ENCODE assay signal across 8 cellular contexts in the genomic region with DNA sequence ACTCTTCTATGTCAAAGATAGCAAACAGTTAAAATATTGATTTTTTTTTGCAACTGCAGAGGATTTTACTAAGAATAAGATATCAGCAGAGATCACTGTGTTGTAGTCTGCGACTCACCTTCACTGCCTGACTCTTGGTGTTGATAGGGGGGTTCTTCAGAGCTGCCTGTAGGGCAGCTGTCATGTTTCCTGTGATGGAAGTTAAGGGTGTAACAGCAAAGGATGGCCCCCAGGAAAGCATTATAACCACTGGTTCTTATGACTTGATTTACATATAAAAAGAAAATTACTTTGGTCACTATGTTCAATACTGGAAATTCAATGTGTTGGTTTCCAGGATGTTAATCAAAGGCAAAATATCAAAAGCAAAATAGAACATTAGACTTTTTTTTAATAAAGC. TPM values are rescaled to one million over a fixed set of nuclear protein-coding genes. Genes with fewer than 3 reads are reported as not detected.
DNase-seq lines count a peak whose midpoint lies in the region; ATAC-seq, FAIRE-seq and TF ChIP-seq lines count a peak whose summit lies in the region.

No MANE protein-coding gene starts in this region.

- peak overlapping the region; percentile 70 for H3K27ac Mint-ChIP-seq in activated CD8-positive, alpha-beta T cell treated with anti-CD3 and anti-CD28 coated beads, Interleukin-2, amount 10 ng/mL, durations not matched to agents 7 days and 5 days

- no peaks in the 10 kb centered on the region for H3K9me3 Mint-ChIP-seq in activated CD8-positive, alpha-beta T cell treated with anti-CD3 and anti-CD28 coated beads, Interleukin-2, amount 10 ng/mL, durations not matched to agents 7 days and 5 days (ENCODE audit: insufficient read depth)

- H3K4me3 ChIP-seq in heart left ventricle (peak overlapping the region in 10 of 12 donors; percentile 66 to 97 (median 83)), upper lobe of right lung (peak overlapping the region; percentile 88)

- H3K36me3 ChIP-seq in heart left ventricle (peaks cover 0 to 50% (median 43%) of the 10 kb centered on the region in 9 donors), upper lobe of right lung (peaks cover 38% of the 10 kb centered on the region)

- H3K27me3 Mint-ChIP-seq in activated CD8-positive, alpha-beta T cell treated with anti-CD3 and anti-CD28 coated beads, Interleukin-2, amount 10 ng/mL, durations not matched to agents 7 days and 5 days (ENCODE audit: low read depth): peaks cover 11% of the 10 kb centered on the region

- H3K4me1 ChIP-seq in heart left ventricle: peaks cover 0 to 75% (median 44%) of the 10 kb centered on the region in 12 donors
- H3K4me1 ChIP-seq in upper lobe of right lung: peaks cover 54% of the 10 kb centered on the region

- H3K9me3 ChIP-seq in heart left ventricle: no peaks in the 10 kb centered on the region
- no peaks in the 10 kb centered on the region for H3K9me3 ChIP-seq in upper lobe of right lung

- WGBS in heart left ventricle, 4 donors: 11 to 21% (median 14%) methylated on average over 1 of the region's 1 CpG

- TF ChIP-seq CTCF in heart left ventricle (IDR thresholded peaks at IDR 0.05) (no peak), upper lobe of right lung (IDR thresholded peaks at IDR 0.05) (no peak), D721Med (IDR thresholded peaks at IDR 0.05; ENCODE audit: insufficient read depth, missing control alignments) (no peak)

- DNase-seq in heart left ventricle (no peak), left ventricle myocardium superior (no peak), kidney glomerular epithelial cell (lab: John Stamatoyannopoulos, UW) (peak; percentile 18), upper lobe of right lung (no peak), cerebellum (ENCODE audit: low spot score) (no peak), D721Med (ENCODE audit: insufficient read length, low spot score) (no peak), T1000 (lab: John Stamatoyannopoulos, UW) (no peak)
- peak; percentile 49 for DNase-seq in activated CD8-positive, alpha-beta T cell treated with anti-CD3 and anti-CD28 coated beads, Interleukin-2, amount 10 ng/mL, durations not matched to agents 7 days and 5 days

- intact Hi-C loops in heart left ventricle (cut with DNase I): loop anchor here in 2 of 10 donors (5.0 to 10.0 kb wide), 2 partner anchors 161 to 348 kb away; partner anchors contain the start of gene SMG7 (in 1 of the 2)
- intact Hi-C loops in left ventricle myocardium superior (cut with micrococcal nuclease): no loop called here
- intact Hi-C loops in upper lobe of right lung (cut with DNase I): no loop called here

- CTCF ChIA-PET in activated CD8-positive, alpha-beta T cell treated with anti-CD3 and anti-CD28 coated beads, Interleukin-2, amount 10 ng/mL, durations not matched to agents 7 days and 5 days (lab: Charles Lee): interaction anchor here (0.6 to 4.8 kb wide), 18 partner anchors 9 to 282 kb away, joined by 3 to 52 read pairs (median 4); partner anchors contain the start of gene APOBEC4

- POLR2A ChIA-PET in activated CD8-positive, alpha-beta T cell treated with anti-CD3 and anti-CD28 coated beads, Interleukin-2, amount 10 ng/mL, durations not matched to agents 7 days and 5 days (lab: Charles Lee): interaction anchor here (1.1 to 3.4 kb wide), 3 partner anchors 21 to 160 kb away, joined by 3 to 29 read pairs (median 4); partner anchors contain the start of gene APOBEC4

- peak overlapping the region; percentile 100 for H3K4me3 Mint-ChIP-seq in activated CD8-positive, alpha-beta T cell treated with anti-CD3 and anti-CD28 coated beads, Interleukin-2, amount 10 ng/mL, durations not matched to agents 7 days and 5 days

- H3K4me1 Mint-ChIP-seq in activated CD8-positive, alpha-beta T cell treated with anti-CD3 and anti-CD28 coated beads, Interleukin-2, amount 10 ng/mL, durations not matched to agents 7 days and 5 days (ENCODE audit: low read depth): peaks cover 47% of the 10 kb centered on the region

- ATAC-seq in heart left ventricle (no peak), left ventricle myocardium superior (no peak), upper lobe of right lung (no peak)
- peak; percentile 13 for ATAC-seq in activated CD8-positive, alpha-beta T cell treated with anti-CD3 and anti-CD28 coated beads, Interleukin-2, amount 10 ng/mL, durations not matched to agents 7 days and 5 days

- H3K36me3 Mint-ChIP-seq in activated CD8-positive, alpha-beta T cell treated with anti-CD3 and anti-CD28 coated beads, Interleukin-2, amount 10 ng/mL, durations not matched to agents 7 days and 5 days (ENCODE audit: low read depth): peaks cover 54% of the 10 kb centered on the region

- H3K27me3 ChIP-seq in heart left ventricle (no peaks in the 10 kb centered on the region), upper lobe of right lung (no peaks in the 10 kb centered on the region)

- no peak for FAIRE-seq in D721Med (lab: Jason Lieb, UNC)

- TF ChIP-seq POLR2A in heart left ventricle (IDR thresholded peaks at IDR 0.05): no peak

- peak overlapping the region in 11 of 12 donors; percentile 1 to 99 (median 95) for H3K27ac ChIP-seq in heart left ventricle
- H3K27ac ChIP-seq in upper lobe of right lung: peak overlapping the region; percentile 24

RNA-seq across cellular contexts. Expression of gene ARPC5, which starts 2.6 kb away (rescaled TPM):
- total RNA-seq in heart left ventricle: 100 to 1,000 TPM in 1 of 9 donors, 10 to 100 TPM in 8; 24.6 to 105 (median 31.3) TPM
- polyA plus RNA-seq in heart left ventricle: 10 to 100 TPM; 26.0 to 62.0 TPM
- total RNA-seq in left ventricle myocardium superior: 36.4 TPM
- 100 to 1,000 TPM; 271 to 274 TPM for total RNA-seq in activated CD8-positive, alpha-beta T cell treated with anti-CD3 and anti-CD28 coated beads, Interleukin-2, amount 10 ng/mL, durations not matched to agents 7 days and 5 days
- total RNA-seq in upper lobe of right lung: 181 TPM
- 47.4 TPM for total RNA-seq in cerebellum

RNA-seq across cellular contexts. Expression of gene APOBEC4, which starts 20.2 kb away (rescaled TPM):
- not detected for total RNA-seq in heart left ventricle
- polyA plus RNA-seq in heart left ventricle: under 1 TPM in 1 of 2 donors, not detected in 1; 0.30 TPM
- not detected for total RNA-seq in left ventricle myocardium superior
- total RNA-seq in activated CD8-positive, alpha-beta T cell treated with anti-CD3 and anti-CD28 coated beads, Interleukin-2, amount 10 ng/mL, durations not matched to agents 7 days and 5 days: not detected
- total RNA-seq in upper lobe of right lung: not detected
- total RNA-seq in cerebellum: not detected

RNA-seq across cellular contexts. Expression of gene NCF2, which starts 42.7 kb away (rescaled TPM):
- total RNA-seq in heart left ventricle (10 to 100 TPM in 2 of 9 donors, 1 to 10 TPM in 7; 2.6 to 51.2 (median 5.1) TPM), left ventricle myocardium superior (5.8 TPM), upper lobe of right lung (144 TPM), cerebellum (2.5 TPM)
- polyA plus RNA-seq in heart left ventricle: 1 to 10 TPM; 1.3 to 2.5 TPM
- 10 to 100 TPM in 1 of 2 experiments, 1 to 10 TPM in 1; 9.2 to 10.3 TPM for total RNA-seq in activated CD8-positive, alpha-beta T cell treated with anti-CD3 and anti-CD28 coated beads, Interleukin-2, amount 10 ng/mL, durations not matched to agents 7 days and 5 days

Comparison
In these comparisons a context has a peak if more than half of its experiments do, and no peak if none do; other contexts are left out.
1. DNase-seq: peak in activated CD8-positive, alpha-beta T cell treated with anti-CD3 and anti-CD28 coated beads, Interleukin-2, amount 10 ng/mL, durations not matched to agents 7 days and 5 days (single experiment) and kidney glomerular epithelial cell (single experiment); none in heart left ventricle (0 of 5), left ventricle myocardium superior (single experiment), upper lobe of right lung (single experiment), cerebellum (single experiment), D721Med (single experiment) and T1000 (single experiment).